Comparison of ENCODE assay signal across 8 cellular contexts in genomic region chr19:13103961-13104847, GRCh38. TPM values are rescaled to one million over a fixed set of nuclear protein-coding genes. Genes with fewer than 3 reads are reported as not detected.
DNase-seq lines count a peak whose midpoint lies in the region; ATAC-seq and TF ChIP-seq lines count a peak whose summit lies in the region.

No MANE protein-coding gene starts in this region.

- ATAC-seq in HG03095 (IDR thresholded peaks at IDR 0.05; ENCODE audit: unreplicated experiment): peak; percentile 32
- peak; percentile 44 for ATAC-seq in stimulated activated naive CD8-positive, alpha-beta T cell treated with anti-CD3 and anti-CD28 coated beads, Interleukin-15, Interleukin-2, amounts not matched to agents 100 U/mL and 50 U/mL, for 24 hours
- no peak for ATAC-seq in omental fat pad (ENCODE audit: low FRiP score)

- peak overlapping the region; percentile 51; the same call in 1 of the 2 replicates for H3K4me3 ChIP-seq in GM08714 (ENCODE audit: low read length)

- TF ChIP-seq CTCF in omental fat pad (IDR thresholded peaks at IDR 0.05): no peak

- peak; percentile 36 to 58 (median 44) for DNase-seq in activated CD4-positive, CD25-positive, alpha-beta regulatory T cell (lab: John Stamatoyannopoulos, UW)
- DNase-seq in cerebellar cortex (ENCODE audit: low spot score) (peak; percentile 45), lung microvascular endothelial cell (ENCODE audit: low read depth in 2 of 2) (peak; percentile 93), HCEC 1CT (no peak), omental fat pad (ENCODE audit: low spot score) (no peak)
- DNase-seq in stimulated activated naive CD8-positive, alpha-beta T cell treated with anti-CD3 and anti-CD28 coated beads, Interleukin-15, Interleukin-2, amounts not matched to agents 100 U/mL and 50 U/mL, for 24 hours: peak; percentile 86

RNA-seq across cellular contexts. Expression of gene LYL1, which starts 1.5 kb away (rescaled TPM):
- total RNA-seq in lung microvascular endothelial cell: 17.3 and 28.8 TPM in 2 replicates
- 10 to 100 TPM in 3 of 4 donors, 1 to 10 TPM in 1; 5.5 to 29.9 (median 20.5) TPM for total RNA-seq in omental fat pad

RNA-seq across cellular contexts. Expression of gene TRMT1, which starts 12.3 kb away (rescaled TPM):
- total RNA-seq in lung microvascular endothelial cell: 17.4 and 26.6 TPM in 2 replicates
- 10 to 100 TPM; 27.0 to 70.5 (median 39.2) TPM for total RNA-seq in omental fat pad

RNA-seq across cellular contexts. Expression of gene NACC1, which starts 13.9 kb away (rescaled TPM):
- total RNA-seq in lung microvascular endothelial cell: 32.7 and 34.1 TPM in 2 replicates
- total RNA-seq in omental fat pad: 10 to 100 TPM; 12.0 to 44.7 (median 23.0) TPM

RNA-seq across cellular contexts. Expression of gene STX10, which starts 46.0 kb away (rescaled TPM):
- total RNA-seq in lung microvascular endothelial cell (46.4 and 56.0 TPM in 2 replicates), omental fat pad (10 to 100 TPM; 41.0 to 97.6 (median 53.9) TPM)

RNA-seq across cellular contexts. Expression of gene IER2, which starts 46.0 kb away (rescaled TPM):
- total RNA-seq in lung microvascular endothelial cell (19.0 and 31.2 TPM in 2 replicates), omental fat pad (100 to 1,000 TPM; 110 to 253 (median 210) TPM)

Comparison
In these comparisons a context has a peak if more than half of its experiments do, and no peak if none do; other contexts are left out.
1. DNase-seq: peak in activated CD4-positive, CD25-positive, alpha-beta regulatory T cell (4 of 4), cerebellar cortex (single experiment), lung microvascular endothelial cell (2 of 2) and stimulated activated naive CD8-positive, alpha-beta T cell treated with anti-CD3 and anti-CD28 coated beads, Interleukin-15, Interleukin-2, amounts not matched to agents 100 U/mL and 50 U/mL, for 24 hours (single experiment); none in HCEC 1CT (single experiment) and omental fat pad (single experiment).